In genomic region chr10:88965016-88965415, GRCh38 we compare ENCODE assay signal across 17 cellular contexts.
"Had no signal": no experiment of that assay in that cellular context is flagged by ENCODE, and none has a peak within 500 bp of the region (broad histone marks: within the 10 kb centered on the region; RNA-seq: fewer than 3 reads in every experiment).

No MANE protein-coding gene starts in this region.

- H3K4me3 ChIP-seq: adrenal gland, heart left ventricle, left lung, psoas muscle, suprapubic skin had no signal

- H3K36me3 ChIP-seq: adrenal gland, heart left ventricle, left lung, suprapubic skin had no signal

- H3K9me3 Mint-ChIP-seq: activated CD8-positive, alpha-beta T cell treated with anti-CD3 and anti-CD28 coated beads for 36 hours; activated naive CD4-positive, alpha-beta T cell treated with anti-CD3 and anti-CD28 coated beads, Interleukin-2, amount 10 ng/mL, durations not matched to agents 7 days and 5 days; activated T-helper 17 cell treated with anti-CD3 and anti-CD28 coated beads, Interleukin-2, amount 50 U/mL, for 72 hours; brain; central memory CD8-positive, alpha-beta T cell; natural killer cell treated with Interleukin-12 subunit alpha and Interleukin-12 subunit beta and Interleukin-15 and Interleukin-18, amount 100 ng/mL, for 72 hours had no signal

- H3K27me3 ChIP-seq: adrenal gland, foreskin keratinocyte, heart left ventricle, left lung, suprapubic skin had no signal

- H3K4me3 Mint-ChIP-seq: activated CD4-positive, alpha-beta T cell treated with anti-CD3 and anti-CD28 coated beads for 36 hours; activated CD8-positive, alpha-beta T cell treated with anti-CD3 and anti-CD28 coated beads for 36 hours; activated naive CD4-positive, alpha-beta T cell treated with anti-CD3 and anti-CD28 coated beads, Interleukin-2, amount 10 ng/mL, durations not matched to agents 7 days and 5 days; activated T-helper 17 cell treated with anti-CD3 and anti-CD28 coated beads, Interleukin-2, amount 50 U/mL, for 72 hours; brain; central memory CD8-positive, alpha-beta T cell; natural killer cell treated with Interleukin-12 subunit alpha and Interleukin-12 subunit beta and Interleukin-15 and Interleukin-18, amount 100 ng/mL, for 72 hours had no signal

- H3K36me3 Mint-ChIP-seq: brain had no signal

- H3K4me1 ChIP-seq: foreskin keratinocyte, psoas muscle, suprapubic skin had no signal

- H3K27me3 Mint-ChIP-seq: activated CD4-positive, alpha-beta T cell treated with anti-CD3 and anti-CD28 coated beads for 36 hours; activated CD8-positive, alpha-beta T cell treated with anti-CD3 and anti-CD28 coated beads for 36 hours; activated naive CD4-positive, alpha-beta T cell treated with anti-CD3 and anti-CD28 coated beads, Interleukin-2, amount 10 ng/mL, durations not matched to agents 7 days and 5 days; activated T-helper 17 cell treated with anti-CD3 and anti-CD28 coated beads, Interleukin-2, amount 50 U/mL, for 72 hours; brain; central memory CD8-positive, alpha-beta T cell; natural killer cell treated with Interleukin-12 subunit alpha and Interleukin-12 subunit beta and Interleukin-15 and Interleukin-18, amount 100 ng/mL, for 72 hours had no signal

- H3K27ac Mint-ChIP-seq: activated CD4-positive, alpha-beta T cell treated with anti-CD3 and anti-CD28 coated beads for 36 hours; activated CD8-positive, alpha-beta T cell treated with anti-CD3 and anti-CD28 coated beads for 36 hours; activated naive CD4-positive, alpha-beta T cell treated with anti-CD3 and anti-CD28 coated beads, Interleukin-2, amount 10 ng/mL, durations not matched to agents 7 days and 5 days; activated T-helper 17 cell treated with anti-CD3 and anti-CD28 coated beads, Interleukin-2, amount 50 U/mL, for 72 hours; natural killer cell treated with Interleukin-12 subunit alpha and Interleukin-12 subunit beta and Interleukin-15 and Interleukin-18, amount 100 ng/mL, for 72 hours had no signal

- H3K9me3 ChIP-seq: adrenal gland, heart left ventricle, left lung, psoas muscle, suprapubic skin had no signal

- H3K27ac ChIP-seq: foreskin keratinocyte, heart left ventricle, left lung, psoas muscle, suprapubic skin, VCaP had no signal

- DNase-seq: activated CD4-positive, alpha-beta T cell treated with anti-CD3 and anti-CD28 coated beads for 36 hours; activated CD8-positive, alpha-beta memory T cell treated with anti-CD3 and anti-CD28 coated beads, Interleukin-2, amount 50 U/mL, for 48 hours; activated CD8-positive, alpha-beta T cell treated with anti-CD3 and anti-CD28 coated beads for 36 hours; activated naive CD4-positive, alpha-beta T cell treated with anti-CD3 and anti-CD28 coated beads, Interleukin-2, amount 10 ng/mL, durations not matched to agents 7 days and 5 days; adrenal gland; foreskin keratinocyte; heart left ventricle; left lung; psoas muscle; stimulated activated naive CD4-positive, alpha-beta T cell; T1000 had no signal
